Comparison of ENCODE assay signal across 29 cellular contexts in the genomic region with DNA sequence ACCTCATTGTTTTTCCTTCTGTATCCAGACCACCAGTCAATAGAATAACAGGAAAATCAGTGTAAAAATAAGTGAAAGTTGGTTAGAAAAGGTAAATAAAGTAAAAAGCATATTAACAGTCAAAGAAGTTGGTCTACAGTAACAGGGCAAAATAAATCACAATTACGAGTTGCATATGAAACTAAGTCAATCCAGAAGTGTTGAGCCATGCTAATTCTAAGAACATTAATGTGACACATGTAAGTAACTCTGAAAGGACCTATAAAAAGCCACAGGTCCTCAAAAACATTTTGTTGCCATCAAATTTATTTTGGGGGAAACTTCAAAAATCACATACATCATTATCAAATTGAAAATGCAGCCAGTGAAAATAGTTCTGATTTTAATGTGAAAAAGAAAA.
"Had no signal": no experiment of that assay in that cellular context is flagged by ENCODE, and none has a peak within 500 bp of the region (broad histone marks: within the 10 kb centered on the region; RNA-seq: fewer than 3 reads in every experiment).

No MANE protein-coding gene starts in this region.

- H3K27me3 Mint-ChIP-seq: naive B cell had no signal

- FAIRE-seq: endothelial cell of umbilical vein, islet of Langerhans had no signal

- H3K27ac ChIP-seq: esophagus muscularis mucosa, foreskin keratinocyte, gastroesophageal sphincter, heart right ventricle, left lung, neural progenitor cell, psoas muscle, sigmoid colon, spleen, suprapubic skin, transverse colon, upper lobe of right lung, uterus had no signal

- H3K4me3 ChIP-seq: esophagus muscularis mucosa, gastroesophageal sphincter, heart right ventricle, left lung, mucosa of descending colon, neural progenitor cell, psoas muscle, sigmoid colon, spleen, suprapubic skin, transverse colon, upper lobe of right lung, uterus had no signal

- H3K9me3 ChIP-seq: esophagus muscularis mucosa, gastroesophageal sphincter, heart right ventricle, left lung, mucosa of descending colon, psoas muscle, sigmoid colon, spleen, suprapubic skin, transverse colon, upper lobe of right lung, uterus had no signal

- DNase-seq: cortex of kidney; effector CD4-positive, alpha-beta T cell; foreskin keratinocyte; glutamatergic neuron; heart right ventricle; hippocampal formation; left cardiac atrium; left lung; mesenchymal stem cell; mucosa of descending colon; naive B cell; psoas muscle; right cardiac atrium; sigmoid colon; spleen; stimulated activated CD4-positive, alpha-beta T cell treated with anti-CD3 and anti-CD28 coated beads, Interleukin-4, amount 100 ng/mL, for 4 hours; transverse colon; upper lobe of right lung; uterus had no signal

- H3K27ac Mint-ChIP-seq: mesothelial cell of epicardium; natural killer cell treated with Interleukin-12 subunit alpha and Interleukin-12 subunit beta and Interleukin-15 and Interleukin-18, amount 100 ng/mL, for 72 hours; neural progenitor cell; stimulated activated memory B cell treated with anti-CD40 and anti-IgM and Interleukin-4, amounts not matched to agents 10 μg/mL and 1 μg/mL and 100 μg/mL, for 72 hours; stimulated activated naive CD8-positive, alpha-beta T cell treated with anti-CD3 and anti-CD28 coated beads, Interleukin-15, Interleukin-2, amounts not matched to agents 100 ng/mL and 50 ng/mL, for 24 hours had no signal

- H3K27me3 ChIP-seq: esophagus muscularis mucosa, foreskin keratinocyte, gastroesophageal sphincter, heart right ventricle, left lung, neural progenitor cell, sigmoid colon, suprapubic skin, transverse colon, upper lobe of right lung, uterus had no signal

- H3K4me1 ChIP-seq: neural progenitor cell, suprapubic skin, uterus had no signal

- H3K36me3 ChIP-seq: esophagus muscularis mucosa, gastroesophageal sphincter, heart right ventricle, left lung, neural progenitor cell, sigmoid colon, spleen, suprapubic skin, transverse colon, upper lobe of right lung, uterus had no signal

- H3K9ac ChIP-seq: neural progenitor cell had no signal

- H3K4me1 Mint-ChIP-seq: naive B cell; stimulated activated memory B cell treated with anti-CD40 and anti-IgM and Interleukin-4, amounts not matched to agents 10 μg/mL and 1 μg/mL and 100 μg/mL, for 72 hours had no signal

- ATAC-seq: foreskin keratinocyte; gastroesophageal sphincter; heart right ventricle; left cardiac atrium; left lung; natural killer cell treated with Interleukin-12 subunit alpha and Interleukin-12 subunit beta and Interleukin-15 and Interleukin-18, amount 100 ng/mL, for 72 hours; psoas muscle; right cardiac atrium; stimulated activated memory B cell treated with anti-CD40 and anti-IgM and Interleukin-4, amounts not matched to agents 10 μg/mL and 1 μg/mL and 100 μg/mL, for 72 hours; upper lobe of right lung had no signal

- H3K36me3 Mint-ChIP-seq: naive B cell; natural killer cell treated with Interleukin-12 subunit alpha and Interleukin-12 subunit beta and Interleukin-15 and Interleukin-18, amount 100 ng/mL, for 72 hours; stimulated activated memory B cell treated with anti-CD40 and anti-IgM and Interleukin-4, amounts not matched to agents 10 μg/mL and 1 μg/mL and 100 μg/mL, for 72 hours had no signal

- H3K9me3 Mint-ChIP-seq: naive B cell; natural killer cell treated with Interleukin-12 subunit alpha and Interleukin-12 subunit beta and Interleukin-15 and Interleukin-18, amount 100 ng/mL, for 72 hours; stimulated activated memory B cell treated with anti-CD40 and anti-IgM and Interleukin-4, amounts not matched to agents 10 μg/mL and 1 μg/mL and 100 μg/mL, for 72 hours; stimulated activated naive CD8-positive, alpha-beta T cell treated with anti-CD3 and anti-CD28 coated beads, Interleukin-15, Interleukin-2, amounts not matched to agents 100 ng/mL and 50 ng/mL, for 24 hours had no signal

- H3K4me3 Mint-ChIP-seq: mesothelial cell of epicardium; naive B cell; natural killer cell treated with Interleukin-12 subunit alpha and Interleukin-12 subunit beta and Interleukin-15 and Interleukin-18, amount 100 ng/mL, for 72 hours; neural progenitor cell; stimulated activated memory B cell treated with anti-CD40 and anti-IgM and Interleukin-4, amounts not matched to agents 10 μg/mL and 1 μg/mL and 100 μg/mL, for 72 hours; stimulated activated naive CD8-positive, alpha-beta T cell treated with anti-CD3 and anti-CD28 coated beads, Interleukin-15, Interleukin-2, amounts not matched to agents 100 ng/mL and 50 ng/mL, for 24 hours had no signal
